Comparison of ENCODE assay signal across 26 cellular contexts in genomic region chr4:100826808-100827548, GRCh38.
DNase-seq lines count a peak whose midpoint lies in the region; TF ChIP-seq lines count a peak whose summit lies in the region.
"Had no signal": no experiment of that assay in that cellular context is flagged by ENCODE, and none has a peak within 500 bp of the region (broad histone marks: within the 10 kb centered on the region; RNA-seq: fewer than 3 reads in every experiment).

No MANE protein-coding gene starts in this region.

- no peaks in the 10 kb centered on the region for H3K27me3 ChIP-seq in neural progenitor cell
- H3K27me3 ChIP-seq: BE2C had no signal

- H3K4me3 ChIP-seq in neural progenitor cell = no peak overlapping the region

- H3K4me1 ChIP-seq in neural progenitor cell = no peaks in the 10 kb centered on the region
- H3K4me1 ChIP-seq: BE2C had no signal

- peaks cover 2% of the 10 kb centered on the region for H3K4me1 Mint-ChIP-seq in neural progenitor cell
- H3K4me1 Mint-ChIP-seq: activated B cell treated with CpG ODN at 0.5 μM for 24 hours; naive thymus-derived CD8-positive, alpha-beta T cell had no signal

- no peak overlapping the region for H3K4me3 Mint-ChIP-seq in neural progenitor cell
- H3K4me3 Mint-ChIP-seq: activated B cell treated with CpG ODN at 0.5 μM for 24 hours; activated CD8-positive, alpha-beta memory T cell treated with anti-CD3 and anti-CD28 coated beads, Interleukin-2, amount 10 ng/mL, durations not matched to agents 7 days and 5 days; activated naive CD4-positive, alpha-beta T cell treated with anti-CD3 and anti-CD28 coated beads for 36 hours; naive thymus-derived CD8-positive, alpha-beta T cell had no signal

- no peak overlapping the region for H3K9ac ChIP-seq in neural progenitor cell

- no peaks in the 10 kb centered on the region for H3K36me3 ChIP-seq in neural progenitor cell
- H3K36me3 ChIP-seq: BE2C had no signal

- H4K20me1 ChIP-seq in neural progenitor cell (ENCODE audit: low read depth) = no peaks in the 10 kb centered on the region

- no peak overlapping the region for H3K27ac ChIP-seq in neural progenitor cell
- H3K27ac ChIP-seq: epithelial cell of prostate had no signal

- H3K9me3 ChIP-seq in neural progenitor cell (ENCODE audit: low read depth) = no peaks in the 10 kb centered on the region
- H3K9me3 ChIP-seq: BE2C had no signal

- H3F3A ChIP-seq in neural progenitor cell (ENCODE audit: low read depth) = no peaks in the 10 kb centered on the region

- H3K27me3 Mint-ChIP-seq in neural progenitor cell (ENCODE audit: insufficient read depth, low read depth) = peaks cover 2% of the 10 kb centered on the region
- H3K27me3 Mint-ChIP-seq: activated B cell treated with CpG ODN at 0.5 μM for 24 hours; activated CD8-positive, alpha-beta memory T cell treated with anti-CD3 and anti-CD28 coated beads, Interleukin-2, amount 10 ng/mL, durations not matched to agents 7 days and 5 days had no signal

- peaks cover 12% of the 10 kb centered on the region for H3K9me3 Mint-ChIP-seq in neural progenitor cell

- H3K4me2 ChIP-seq in neural progenitor cell = no peak overlapping the region

- no peaks in the 10 kb centered on the region for H3K79me2 ChIP-seq in neural progenitor cell (ENCODE audit: low read depth)

- TF ChIP-seq CTCF in neural progenitor cell (IDR thresholded peaks at IDR 0.05) = no peak

- H3K36me3 Mint-ChIP-seq in neural progenitor cell = peaks cover 2% of the 10 kb centered on the region

- no peak overlapping the region for H3K27ac Mint-ChIP-seq in neural progenitor cell
- H3K27ac Mint-ChIP-seq: activated B cell treated with CpG ODN at 0.5 μM for 24 hours; activated CD8-positive, alpha-beta memory T cell treated with anti-CD3 and anti-CD28 coated beads, Interleukin-2, amount 10 ng/mL, durations not matched to agents 7 days and 5 days; activated naive CD4-positive, alpha-beta T cell treated with anti-CD3 and anti-CD28 coated beads for 36 hours; naive thymus-derived CD8-positive, alpha-beta T cell had no signal

- DNase-seq in COR-L47 (lab: John Stamatoyannopoulos, UW) = peak; percentile 4
- DNase-seq in NCI-H526 treated with DMSO at 0.1 percent for 48 hours (lab: John Stamatoyannopoulos, UW) = peak; percentile 22
- DNase-seq in amniotic epithelial cell (ENCODE audit: low read depth) = peak; percentile 13
- no peak for DNase-seq in neural progenitor cell (ENCODE audit: low spot score)
- no peak for DNase-seq in activated CD4-positive, alpha-beta T cell treated with anti-CD3 and anti-CD28 coated beads for 48 hours
- DNase-seq in NCI-H2227 (lab: John Stamatoyannopoulos, UW; ENCODE audit: unreplicated experiment) = no peak
- DNase-seq in DMS79 treated with DMSO at 0.1 percent for 48 hours (lab: John Stamatoyannopoulos, UW) = no peak
- DNase-seq: activated B cell treated with CpG ODN at 0.5 μM for 24 hours; activated CD8-positive, alpha-beta memory T cell treated with anti-CD3 and anti-CD28 coated beads, Interleukin-2, amount 10 ng/mL, durations not matched to agents 7 days and 5 days; activated naive CD4-positive, alpha-beta T cell treated with anti-CD3 and anti-CD28 coated beads for 36 hours; amniotic stem cell; BE2C; effector CD8-positive, alpha-beta T cell; glutamatergic neuron; GOT3; Karpas-422; kidney; midbrain; naive thymus-derived CD8-positive, alpha-beta T cell; NCI-H1048; NCI-H187 treated with DMSO at 0.1 percent for 48 hours; NCI-H2227 treated with DMSO at 0.1 percent for 48 hours; NCI-H82; stimulated activated naive CD4-positive, alpha-beta T cell treated with Interleukin-2 at 50 U/mL for 16 hours; T-helper 9 cell had no signal

- peak overlapping the region; percentile 75 for H2AFZ ChIP-seq in neural progenitor cell (replicated peaks)

Comparison
In these comparisons a context has a peak if more than half of its experiments do, and no peak if none do; other contexts are left out.
1. DNase-seq: peak in COR-L47 (single experiment), NCI-H526 treated with DMSO at 0.1 percent for 48 hours (single experiment) and amniotic epithelial cell (single experiment); none in neural progenitor cell (single experiment), activated CD4-positive, alpha-beta T cell treated with anti-CD3 and anti-CD28 coated beads for 48 hours (single experiment), NCI-H2227 (single experiment) and DMS79 treated with DMSO at 0.1 percent for 48 hours (single experiment).